ENCODE assay signal across 13 cellular contexts in genomic region chr11:66834539-66834845, GRCh38. TPM values are rescaled to one million over a fixed set of nuclear protein-coding genes. Genes with fewer than 3 reads are reported as not detected.
DNase-seq lines count a peak whose midpoint lies in the region; ATAC-seq and TF ChIP-seq lines count a peak whose summit lies in the region.
"Had no signal": no experiment of that assay in that cellular context is flagged by ENCODE, and none has a peak within 500 bp of the region (broad histone marks: within the 10 kb centered on the region; RNA-seq: fewer than 3 reads in every experiment).

No MANE protein-coding gene starts in this region.

- peak overlapping the region; percentile 9 for H3K27ac Mint-ChIP-seq in CD4-positive, alpha-beta T cell

- H3K27me3 Mint-ChIP-seq in CD4-positive, alpha-beta T cell, result no peaks in the 10 kb centered on the region

- H3K27ac ChIP-seq in 22Rv1 (no peak overlapping the region), RWPE2 (ENCODE audit: poor library complexity, severe bottlenecking) (no peak overlapping the region)
- H3K27ac ChIP-seq in CD4-positive, alpha-beta T cell (ENCODE audit: low read depth, low read length), result no peak overlapping the region
- H3K27ac ChIP-seq: brain microvascular endothelial cell, RWPE1 had no signal

- TF ChIP-seq CTCF in 22Rv1 (IDR thresholded peaks at IDR 0.05) (peak; percentile 54), RWPE2 (IDR thresholded peaks at IDR 0.05; ENCODE audit: poor library complexity, severe bottlenecking) (peak; percentile 64)
- peak; percentile 59 for TF ChIP-seq CTCF in CD4-positive, alpha-beta T cell (IDR thresholded peaks at IDR 0.05)

- no peaks in the 10 kb centered on the region for H3K27me3 ChIP-seq in CD4-positive, alpha-beta T cell (ENCODE audit: control insufficient read depth, insufficient read depth, low read length)
- no peaks in the 10 kb centered on the region for H3K27me3 ChIP-seq in RWPE2 (ENCODE audit: insufficient read depth, poor library complexity, severe bottlenecking)
- H3K27me3 ChIP-seq: brain microvascular endothelial cell, esophagus squamous epithelium had no signal

- ATAC-seq in CD4-positive, alpha-beta T cell (ENCODE audit: poor library complexity), result no peak
- ATAC-seq in RWPE2 (ENCODE audit: low read depth) (no peak), left lobe of liver (peak; percentile 20)

- peaks cover 7% of the 10 kb centered on the region for H3K36me3 Mint-ChIP-seq in CD4-positive, alpha-beta T cell (ENCODE audit: low read depth)

- no peak for DNase-seq in CD4-positive, alpha-beta T cell
- DNase-seq in RWPE2 (ENCODE audit: low spot score) (no peak), left lobe of liver (ENCODE audit: low spot score) (no peak), NOMO-1 treated with dmso at 0.1 percent for 144 hours (lab: John Stamatoyannopoulos, UW; ENCODE audit: unreplicated experiment) (no peak), NCI-H82 (lab: John Stamatoyannopoulos, UW) (no peak), NCI-H524 treated with DMSO at 0.1 percent for 48 hours (lab: John Stamatoyannopoulos, UW) (no peak), mucosa of gallbladder (ENCODE audit: low spot score) (no peak)
- DNase-seq: activated gamma-delta T cell, esophagus squamous epithelium, occipital lobe had no signal

- H3K4me1 ChIP-seq in RWPE2 (ENCODE audit: insufficient read depth, poor library complexity, severe bottlenecking), result no peaks in the 10 kb centered on the region

- no peak overlapping the region for H3K4me3 Mint-ChIP-seq in CD4-positive, alpha-beta T cell

- H3K36me3 ChIP-seq in RWPE2 (ENCODE audit: low read depth), result peaks cover 46% of the 10 kb centered on the region

- no peak overlapping the region for H3K4me3 ChIP-seq in RWPE2 (ENCODE audit: severe bottlenecking)
- H3K4me3 ChIP-seq: esophagus squamous epithelium had no signal

- H3K9me3 Mint-ChIP-seq in CD4-positive, alpha-beta T cell, result no peaks in the 10 kb centered on the region

- H3K9me3 ChIP-seq in CD4-positive, alpha-beta T cell (ENCODE audit: control insufficient read depth, low read length), result no peaks in the 10 kb centered on the region
- no peaks in the 10 kb centered on the region for H3K9me3 ChIP-seq in RWPE2 (ENCODE audit: severe bottlenecking)
- H3K9me3 ChIP-seq: esophagus squamous epithelium had no signal

- POLR2A ChIA-PET in CD4-positive, alpha-beta T cell (lab: Charles Lee), result interaction anchor here (0.7 to 2.8 kb wide), 3 partner anchors 9 to 197 kb away, joined by 3 to 12 read pairs (median 3); partner anchors contain the start of gene RCE1

- peaks cover 12% of the 10 kb centered on the region for H3K4me1 Mint-ChIP-seq in CD4-positive, alpha-beta T cell (ENCODE audit: low read depth)

- intact Hi-C loops in CD4-positive, alpha-beta T cell (cut with DNase I, micrococcal nuclease), result loop anchor here (1.0 to 5.0 kb wide), 3 partner anchors 140 to 426 kb away; no protein-coding TSS in a partner anchor

- CTCF ChIA-PET in CD4-positive, alpha-beta T cell (lab: Charles Lee), result interaction anchor here (0.7 to 2.1 kb wide), 11 partner anchors 8 to 427 kb away, joined by 3 to 8 read pairs (median 4); partner anchors contain the start of genes CCDC87, CCS, MRPL11 and RBM4B

RNA-seq across cellular contexts. Expression of gene RCE1, which starts 8.7 kb away (rescaled TPM):
- total RNA-seq in CD4-positive, alpha-beta T cell, result 10 to 100 TPM; 60.1 to 63.0 TPM
- total RNA-seq in left lobe of liver, result 3.2 TPM
- total RNA-seq in mucosa of gallbladder, result 21.2 TPM

RNA-seq across cellular contexts. Expression of gene LRFN4, which starts 22.4 kb away (rescaled TPM):
- total RNA-seq in CD4-positive, alpha-beta T cell, result 1 to 10 TPM; 1.6 to 2.5 TPM
- total RNA-seq in left lobe of liver (1.1 TPM), mucosa of gallbladder (7.3 TPM)
